Comparison of ENCODE assay signal across 8 cellular contexts in genomic region chr10:15744217-15744865, GRCh38. TPM values are rescaled to one million over a fixed set of nuclear protein-coding genes. Genes with fewer than 3 reads are reported as not detected.
A peak's percentile ranks its signal among the peaks of the same experiment; 100 is the strongest.
DNase-seq lines count a peak whose midpoint lies in the region; ATAC-seq, FAIRE-seq and TF ChIP-seq lines count a peak whose summit lies in the region.

No MANE protein-coding gene starts in this region.

- no peak overlapping the region for H3K9ac ChIP-seq in endothelial cell of umbilical vein (replicated peaks; ENCODE audit: extremely low read depth, insufficient read depth, low read length)
- no peak overlapping the region for H3K9ac ChIP-seq in neuronal stem cell (ENCODE audit: low read depth, low read length, poor library complexity)

- no peaks in the 10 kb centered on the region for H3K36me3 Mint-ChIP-seq in Caco-2 (ENCODE audit: insufficient read depth, unreplicated experiment)

- no peak overlapping the region for H2AK5ac ChIP-seq in neuronal stem cell (ENCODE audit: low read depth, low read length)

- H3K9me3 ChIP-seq in Caco-2 (no peaks in the 10 kb centered on the region), endothelial cell of umbilical vein (replicated peaks; ENCODE audit: control insufficient read depth, insufficient read depth, low read length) (no peaks in the 10 kb centered on the region), neuronal stem cell (replicated peaks in 1 of 2; ENCODE audit: control insufficient read depth in 2 of 2, insufficient read depth in 1 of 2, low read depth in 1 of 2, low read length in 2 of 2) (no peaks in the 10 kb centered on the region)

- H3K9me1 ChIP-seq in endothelial cell of umbilical vein (replicated peaks; ENCODE audit: control insufficient read depth, extremely low read depth, insufficient read depth, low read length): no peaks in the 10 kb centered on the region

- no peaks in the 10 kb centered on the region for H3K79me2 ChIP-seq in endothelial cell of umbilical vein (ENCODE audit: control insufficient read depth, insufficient read depth, low read length)

- CTCF ChIA-PET in Caco-2 (lab: Charles Lee): no interaction called here
- CTCF ChIA-PET in endothelial cell of umbilical vein (lab: Charles Lee): interaction anchor here (1.8 kb wide), 1 partner anchor 316 kb away, joined by 4 read pairs; no protein-coding TSS in a partner anchor

- ATAC-seq in GM18907 (IDR thresholded peaks at IDR 0.05; ENCODE audit: unreplicated experiment) (peak; percentile 75), HG02973 (IDR thresholded peaks at IDR 0.05; ENCODE audit: unreplicated experiment) (no peak)

- no peak overlapping the region for H3K14ac ChIP-seq in neuronal stem cell (ENCODE audit: low read length)

- no peak overlapping the region for H3K4me3 ChIP-seq in Caco-2 (ENCODE audit: low read depth, low read length)
- no peak overlapping the region for H3K4me3 ChIP-seq in endothelial cell of umbilical vein (replicated peaks in 1 of 3; ENCODE audit: insufficient read depth in 1 of 3, low read depth in 1 of 3, low read length in 3 of 3)
- no peak overlapping the region for H3K4me3 ChIP-seq in neuronal stem cell (ENCODE audit: low read length in 2 of 2)

- no peak overlapping the region for H2AFZ ChIP-seq in endothelial cell of umbilical vein (ENCODE audit: low read depth, low read length)
- no peak overlapping the region for H2AFZ ChIP-seq in neuronal stem cell (ENCODE audit: low read length)

- BruUV-seq in Caco-2 (replicated peaks; lab: Mats Ljungman, UMichigan): no TSS peak
- BruUV-seq in endothelial cell of umbilical vein (replicated peaks; lab: Mats Ljungman, UMichigan): no TSS peak

- no peak overlapping the region for H2BK5ac ChIP-seq in neuronal stem cell (ENCODE audit: low read length)

- no peak overlapping the region for H3K27ac ChIP-seq in endothelial cell of umbilical vein (ENCODE audit: insufficient read depth, low read depth, low read length)
- no peak overlapping the region for H3K27ac ChIP-seq in neuronal stem cell (replicated peaks; ENCODE audit: low read length)

- H4K91ac ChIP-seq in neuronal stem cell (ENCODE audit: low read depth, low read length, poor library complexity): no peak overlapping the region

- TF ChIP-seq CTCF in Caco-2 (IDR thresholded peaks at IDR 0.05; ENCODE audit: insufficient read depth in 1 of 2, low read depth in 1 of 2, low read length in 1 of 2, severe bottlenecking in 1 of 2, unreplicated experiment in 1 of 2) (peak; percentile 66 to 85), endothelial cell of umbilical vein (IDR thresholded peaks at IDR 0.05; ENCODE audit: extremely low read depth in 1 of 2, insufficient read depth in 1 of 2, low read depth in 1 of 2, low read length in 2 of 2) (peak; percentile 63 to 73)

- no peaks in the 10 kb centered on the region for H3K4me1 ChIP-seq in Caco-2
- H3K4me1 ChIP-seq in endothelial cell of umbilical vein (ENCODE audit: control insufficient read depth, extremely low read depth, insufficient read depth, low read length): no peaks in the 10 kb centered on the region
- no peaks in the 10 kb centered on the region for H3K4me1 ChIP-seq in neuronal stem cell (ENCODE audit: control insufficient read depth in 2 of 2, insufficient read depth in 1 of 2, low read depth in 1 of 2, low read length in 2 of 2)

- H2BK15ac ChIP-seq in neuronal stem cell (ENCODE audit: low read length): no peak overlapping the region

- no peak overlapping the region for H2BK120ac ChIP-seq in neuronal stem cell (ENCODE audit: low read depth, low read length)

- no peak overlapping the region for H3K18ac ChIP-seq in neuronal stem cell (ENCODE audit: low read length)

- no peak overlapping the region for H3K4me2 ChIP-seq in endothelial cell of umbilical vein (ENCODE audit: insufficient read depth, low read length)
- no peak overlapping the region for H3K4me2 ChIP-seq in neuronal stem cell (ENCODE audit: insufficient read depth, low read length, poor library complexity, severe bottlenecking)

- no peaks in the 10 kb centered on the region for H3K79me1 ChIP-seq in neuronal stem cell (ENCODE audit: low read depth, low read length)

- no peaks in the 10 kb centered on the region for H3K36me3 ChIP-seq in Caco-2 (ENCODE audit: control insufficient read depth, insufficient read depth, low read length)
- no peaks in the 10 kb centered on the region for H3K36me3 ChIP-seq in endothelial cell of umbilical vein (ENCODE audit: control insufficient read depth in 2 of 2, extremely low read depth in 1 of 2, insufficient read depth in 2 of 2, low read length in 2 of 2)
- H3K36me3 ChIP-seq in neuronal stem cell (replicated peaks in 1 of 2; ENCODE audit: control insufficient read depth in 2 of 2, insufficient read depth in 2 of 2, low read length in 2 of 2): no peaks in the 10 kb centered on the region

- peaks cover 26% of the 10 kb centered on the region for H3K27me3 Mint-ChIP-seq in Caco-2 (ENCODE audit: insufficient read depth, unreplicated experiment)

- no CpG with 5 or more reads among the region's 7 CpGs for WGBS in neuronal stem cell (ENCODE audit: extremely low coverage in 2 of 2, insufficient read length in 2 of 2, insufficient replicate concordance in 1 of 2), 2 donors

- H3K4me1 Mint-ChIP-seq in Caco-2 (ENCODE audit: low read depth, unreplicated experiment): no peaks in the 10 kb centered on the region

- peak; percentile 72 for FAIRE-seq in endothelial cell of umbilical vein (lab: Jason Lieb, UNC)

- dilution Hi-C loops in endothelial cell of umbilical vein (cut with MboI; ENCODE audit: extremely low pct_ligation_motif_present, low sequenced_read_pairs): no loop called here

- POLR2A ChIA-PET in Caco-2 (lab: Charles Lee): no interaction called here
- POLR2A ChIA-PET in endothelial cell of umbilical vein (lab: Charles Lee): no interaction called here

- no peaks in the 10 kb centered on the region for H3K9me3 Mint-ChIP-seq in Caco-2 (ENCODE audit: unreplicated experiment)

- no peak overlapping the region for H2BK12ac ChIP-seq in neuronal stem cell (ENCODE audit: low read length)

- intact Hi-C loops in Caco-2 (cut with micrococcal nuclease; ENCODE audit: unreplicated experiment): loop anchor here (1.0 kb wide), 2 partner anchors 310 to 316 kb away; no protein-coding TSS in a partner anchor
- intact Hi-C loops in endothelial cell of umbilical vein (cut with micrococcal nuclease): loop anchor here (1.0 kb wide), 2 partner anchors 310 to 316 kb away; no protein-coding TSS in a partner anchor

- no peak overlapping the region for H3K27ac Mint-ChIP-seq in Caco-2 (ENCODE audit: unreplicated experiment)

- no peak overlapping the region for H4K8ac ChIP-seq in neuronal stem cell (ENCODE audit: low read depth, low read length)

- no peak for TF ChIP-seq POLR2A in endothelial cell of umbilical vein (IDR thresholded peaks at IDR 0.05; ENCODE audit: low read depth, low read length)

- H3K27me3 ChIP-seq in Caco-2 (replicated peaks; ENCODE audit: control insufficient read depth, insufficient read depth, low read length) (no peaks in the 10 kb centered on the region), endothelial cell of umbilical vein (ENCODE audit: control insufficient read depth in 2 of 2, insufficient read depth in 2 of 2, low read length in 2 of 2) (peaks cover 7 to 11% of the 10 kb centered on the region in 2 experiments), neuronal stem cell (ENCODE audit: control insufficient read depth in 3 of 3, insufficient read depth in 3 of 3, low read depth in 1 of 3, low read length in 3 of 3) (peaks cover 0 to 12% (median 0%) of the 10 kb centered on the region in 3 experiments)

- no peak overlapping the region for H3K4me3 Mint-ChIP-seq in Caco-2 (ENCODE audit: unreplicated experiment)

- DNase-seq in Caco-2 (peak; percentile 69 to 75), HS-27A (ENCODE audit: low read depth) (peak; percentile 1), SKM-1 treated with dmso at 0.1 percent for 144 hours (lab: John Stamatoyannopoulos, UW; ENCODE audit: unreplicated experiment) (peak; percentile 19), endothelial cell of umbilical vein (ENCODE audit: low read depth, low spot score) (peak; percentile 58), neuronal stem cell (ENCODE audit: low spot score) (peak; percentile 51), DMS153 (lab: John Stamatoyannopoulos, UW) (no peak)

- H3K4ac ChIP-seq in neuronal stem cell (ENCODE audit: low read length): no peak overlapping the region

- H4K20me1 ChIP-seq in endothelial cell of umbilical vein (replicated peaks; ENCODE audit: control insufficient read depth, extremely low read depth, insufficient read depth, low read length): no peaks in the 10 kb centered on the region

- no peak overlapping the region for H3K23ac ChIP-seq in neuronal stem cell (ENCODE audit: low read depth, low read length, poor library complexity)

TF ChIP-seq in endothelial cell of umbilical vein, 7 proteins besides CTCF, POLR2A, EP300 and RAD21:
- TF ChIP-seq MYC (IDR thresholded peaks at IDR 0.05; ENCODE audit: low read depth, low read length): no peak

RNA-seq across cellular contexts. Expression of gene ITGA8, which starts 24.6 kb away (rescaled TPM):
- total RNA-seq in Caco-2 (2022) (not detected in 2 replicates), endothelial cell of umbilical vein (0.12 and 0.40 TPM in 2 replicates)
- 0.04 TPM in 1 of 2 replicates, not detected in the other for polyA plus RNA-seq in endothelial cell of umbilical vein
- 0.01 and 0.05 TPM in 2 replicates for polyA plus RNA-seq in endothelial cell of umbilical vein (2011; cell fraction: cytosol; rRNA removed)
- polyA plus RNA-seq in endothelial cell of umbilical vein (2011; cell fraction: nucleus; rRNA removed): 0.03 TPM in 1 of 2 replicates, not detected in the other
- polyA plus RNA-seq in endothelial cell of umbilical vein (2012): 0.03 and 0.05 TPM in 2 replicates
- polyA minus RNA-seq in endothelial cell of umbilical vein: not detected in 2 replicates
- not detected for polyA minus RNA-seq in endothelial cell of umbilical vein (2011; cell fraction: cytosol; rRNA and poly(A)+ RNA removed)
- polyA minus RNA-seq in endothelial cell of umbilical vein (2011; cell fraction: nucleus; rRNA and poly(A)+ RNA removed): not detected in 2 replicates
- polyA plus RNA-seq in neuronal stem cell (2013, experiment 1 of 2): not detected
- polyA plus RNA-seq in neuronal stem cell (2013, experiment 2 of 2): not detected
